9 cellular contexts compared by ENCODE assay signal in the genomic region with DNA sequence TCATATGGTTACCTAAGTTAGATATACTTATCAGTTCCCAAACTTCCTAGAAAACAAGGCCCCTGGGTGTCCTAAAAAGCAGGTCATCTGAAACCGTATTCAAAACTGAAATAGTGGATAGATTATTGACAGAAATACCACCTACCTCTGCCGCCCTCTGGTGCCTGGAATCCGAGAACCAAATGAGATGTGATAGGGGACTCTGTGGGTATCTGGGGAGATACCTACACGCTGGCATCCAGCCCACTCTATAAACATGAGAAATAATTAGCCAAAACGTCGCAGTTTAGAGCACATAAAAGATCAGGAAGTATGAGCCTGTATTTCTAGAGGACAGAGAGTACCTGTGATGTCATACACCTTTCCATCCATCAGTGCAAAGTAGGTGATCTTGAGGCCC. TPM values are rescaled to one million over a fixed set of nuclear protein-coding genes. Genes with fewer than 3 reads are reported as not detected.
DNase-seq lines count a peak whose midpoint lies in the region; ATAC-seq and TF ChIP-seq lines count a peak whose summit lies in the region.
"Had no signal": no experiment of that assay in that cellular context is flagged by ENCODE, and none has a peak within 500 bp of the region (broad histone marks: within the 10 kb centered on the region; RNA-seq: fewer than 3 reads in every experiment).

No MANE protein-coding gene starts in this region.

- peak; percentile 31 for DNase-seq in DMS53 (lab: John Stamatoyannopoulos, UW)
- no peak for DNase-seq in DMS53 treated with DMSO at 0.1 percent for 48 hours (lab: John Stamatoyannopoulos, UW; ENCODE audit: unreplicated experiment)
- no peak for DNase-seq in HFFc6
- DNase-seq in activated naive CD8-positive, alpha-beta T cell treated with anti-CD3 and anti-CD28 coated beads, Interleukin-2, amount 50 U/mL, for 24 hours = no peak
- DNase-seq in kidney glomerular epithelial cell (lab: John Stamatoyannopoulos, UW) = peak; percentile 45
- DNase-seq in stimulated activated CD8-positive, alpha-beta memory T cell treated with anti-CD3 and anti-CD28 coated beads, Interleukin-4, amount 100 ng/mL, for 48 hours = no peak
- no peak for DNase-seq in activated T-cell treated with anti-CD3 and anti-CD28 coated beads for 4 hours
- no peak for DNase-seq in mesenteric fat pad (ENCODE audit: low spot score)

- no peaks in the 10 kb centered on the region; the same call in 1 of the 2 replicates for H3K27me3 Mint-ChIP-seq in HFFc6 (ENCODE audit: insufficient read depth)
- H3K27me3 Mint-ChIP-seq in activated naive CD8-positive, alpha-beta T cell treated with anti-CD3 and anti-CD28 coated beads, Interleukin-2, amount 50 U/mL, for 24 hours = no peaks in the 10 kb centered on the region

- no peak overlapping the region; the same call in 1 of the 2 replicates for H3K4me3 Mint-ChIP-seq in HFFc6
- no peak overlapping the region for H3K4me3 Mint-ChIP-seq in activated naive CD8-positive, alpha-beta T cell treated with anti-CD3 and anti-CD28 coated beads, Interleukin-2, amount 50 U/mL, for 24 hours

- H3K4me1 Mint-ChIP-seq in HFFc6 (ENCODE audit: low read depth) = peaks cover 30% of the 10 kb centered on the region
- H3K4me1 Mint-ChIP-seq in activated naive CD8-positive, alpha-beta T cell treated with anti-CD3 and anti-CD28 coated beads, Interleukin-2, amount 50 U/mL, for 24 hours = peaks cover 39% of the 10 kb centered on the region

- TF ChIP-seq CTCF in HFFc6 (IDR thresholded peaks at IDR 0.05) = peak; percentile 63

- peaks cover 32% of the 10 kb centered on the region for H3K36me3 Mint-ChIP-seq in HFFc6 (ENCODE audit: low read depth)
- peaks cover 34% of the 10 kb centered on the region for H3K36me3 Mint-ChIP-seq in activated naive CD8-positive, alpha-beta T cell treated with anti-CD3 and anti-CD28 coated beads, Interleukin-2, amount 50 U/mL, for 24 hours (ENCODE audit: low read depth)

- no peak for ATAC-seq in activated naive CD8-positive, alpha-beta T cell treated with anti-CD3 and anti-CD28 coated beads, Interleukin-2, amount 50 U/mL, for 24 hours
- ATAC-seq: GM12878 had no signal

- no peaks in the 10 kb centered on the region for H3K9me3 Mint-ChIP-seq in HFFc6
- no peaks in the 10 kb centered on the region for H3K9me3 Mint-ChIP-seq in activated naive CD8-positive, alpha-beta T cell treated with anti-CD3 and anti-CD28 coated beads, Interleukin-2, amount 50 U/mL, for 24 hours

- H3K27ac Mint-ChIP-seq in HFFc6 = peak overlapping the region; percentile 56; the same call in 1 of the 2 replicates
- peak overlapping the region; percentile 8 for H3K27ac Mint-ChIP-seq in activated naive CD8-positive, alpha-beta T cell treated with anti-CD3 and anti-CD28 coated beads, Interleukin-2, amount 50 U/mL, for 24 hours

RNA-seq across cellular contexts. Expression of gene ORMDL2, which starts 4.4 kb away (rescaled TPM):
- 100 to 1,000 TPM in 1 of 6 experiments, 10 to 100 TPM in 5; 79.9 to 100 (median 90.1) TPM for total RNA-seq in HFFc6 (2021; fragmentation: NEBNext Ultra II Directional; extraction: Animal tissue kit (Norgen Biotek cat#: 25700))
- total RNA-seq in mesenteric fat pad = 49.7 TPM

RNA-seq across cellular contexts. Expression of gene SARNP, which starts 4.7 kb away (rescaled TPM):
- total RNA-seq in HFFc6 (2021; fragmentation: NEBNext Ultra II Directional; extraction: Animal tissue kit (Norgen Biotek cat#: 25700)) = 10 to 100 TPM; 68.9 to 85.5 (median 78.4) TPM
- total RNA-seq in mesenteric fat pad = 39.0 TPM

RNA-seq across cellular contexts. Expression of gene DNAJC14, which starts 7.2 kb away (rescaled TPM):
- total RNA-seq in HFFc6 (2021; fragmentation: NEBNext Ultra II Directional; extraction: Animal tissue kit (Norgen Biotek cat#: 25700)) = 10 to 100 TPM; 31.7 to 33.5 (median 32.5) TPM
- total RNA-seq in mesenteric fat pad = 28.1 TPM

RNA-seq across cellular contexts. Expression of gene MMP19, which starts 20.5 kb away (rescaled TPM):
- total RNA-seq in HFFc6 (2021; fragmentation: NEBNext Ultra II Directional; extraction: Animal tissue kit (Norgen Biotek cat#: 25700)) = 10 to 100 TPM; 13.7 to 24.7 (median 21.4) TPM
- 774 TPM for total RNA-seq in mesenteric fat pad
- total RNA-seq: GM12878 had no signal

Comparison
In these comparisons a context has a peak if more than half of its experiments do, and no peak if none do; other contexts are left out.
1. DNase-seq: peak in DMS53 (single experiment) and kidney glomerular epithelial cell (single experiment); none in DMS53 treated with DMSO at 0.1 percent for 48 hours (single experiment), HFFc6 (single experiment), activated naive CD8-positive, alpha-beta T cell treated with anti-CD3 and anti-CD28 coated beads, Interleukin-2, amount 50 U/mL, for 24 hours (single experiment), stimulated activated CD8-positive, alpha-beta memory T cell treated with anti-CD3 and anti-CD28 coated beads, Interleukin-4, amount 100 ng/mL, for 48 hours (single experiment), activated T-cell treated with anti-CD3 and anti-CD28 coated beads for 4 hours (single experiment) and mesenteric fat pad (single experiment).